ENCODE assay signal across 1 cellular context in genomic region chr17:76956846-76957540, GRCh38.
TF ChIP-seq lines count a peak whose summit lies in the region.

No MANE protein-coding gene starts in this region.

TF ChIP-seq in GM23338, 12 proteins besides CTCF, POLR2A, EP300 and RAD21 (continued from another document):
- TF ChIP-seq ZNF462 (CRISPR knock-in tag; IDR thresholded peaks at IDR 0.05): no peak
- TF ChIP-seq EZH2 (IDR thresholded peaks at IDR 0.05; ENCODE audit: low read depth, unreplicated experiment): no peak
- TF ChIP-seq NANOG (IDR thresholded peaks at IDR 0.05; ENCODE audit: borderline replicate concordance): no peak
- TF ChIP-seq STAT1 (IDR thresholded peaks at IDR 0.05; ENCODE audit: unreplicated experiment): no peak
- TF ChIP-seq JUNB (IDR thresholded peaks at IDR 0.05; ENCODE audit: unreplicated experiment): no peak
- no peak for TF ChIP-seq ZNF114 (CRISPR knock-in tag; IDR thresholded peaks at IDR 0.05)
